ENCODE assay signal across 16 cellular contexts in genomic region chr6:158635427-158636073, GRCh38. TPM values are rescaled to one million over a fixed set of nuclear protein-coding genes. Genes with fewer than 3 reads are reported as not detected.
DNase-seq lines count a peak whose midpoint lies in the region; ATAC-seq and TF ChIP-seq lines count a peak whose summit lies in the region.
"Had no signal": no experiment of that assay in that cellular context is flagged by ENCODE, and none has a peak within 500 bp of the region (broad histone marks: within the 10 kb centered on the region; RNA-seq: fewer than 3 reads in every experiment).

No MANE protein-coding gene starts in this region.

- no peak overlapping the region for H2AFZ ChIP-seq in PC-9
- H2AFZ ChIP-seq: GM23248 had no signal

- peaks cover 22% of the 10 kb centered on the region for H4K20me1 ChIP-seq in PC-9 (ENCODE audit: insufficient read depth)

- no peaks in the 10 kb centered on the region for H3K27me3 Mint-ChIP-seq in central memory CD8-positive, alpha-beta T cell
- no peaks in the 10 kb centered on the region for H3K27me3 Mint-ChIP-seq in natural killer cell (ENCODE audit: low read depth in 2 of 2)

- H3K9me3 Mint-ChIP-seq in central memory CD8-positive, alpha-beta T cell, result no peaks in the 10 kb centered on the region
- no peaks in the 10 kb centered on the region for H3K9me3 Mint-ChIP-seq in natural killer cell

- H3K27me3 ChIP-seq in PC-9 (ENCODE audit: insufficient read depth, low read depth), result no peaks in the 10 kb centered on the region
- H3K27me3 ChIP-seq in dorsolateral prefrontal cortex, result no peaks in the 10 kb centered on the region
- H3K27me3 ChIP-seq: vagina had no signal

- H3K27ac Mint-ChIP-seq in central memory CD8-positive, alpha-beta T cell (ENCODE audit: low read depth), result peak overlapping the region; percentile 84
- H3K27ac Mint-ChIP-seq in natural killer cell, result peak overlapping the region; percentile 80 to 91

- intact Hi-C loops in PC-9 (cut with micrococcal nuclease; ENCODE audit: unreplicated experiment), result no loop called here
- intact Hi-C loops in natural killer cell (cut with micrococcal nuclease), result no loop called here
- intact Hi-C loops in dorsolateral prefrontal cortex (cut with DNase I), result no loop called here

- peaks cover 57% of the 10 kb centered on the region for H3K36me3 Mint-ChIP-seq in central memory CD8-positive, alpha-beta T cell (ENCODE audit: insufficient read depth)
- H3K36me3 Mint-ChIP-seq in natural killer cell, result peaks cover 27% of the 10 kb centered on the region

- H3K36me3 ChIP-seq in PC-9 (ENCODE audit: low read depth), result peaks cover 57% of the 10 kb centered on the region

- H3K4me3 ChIP-seq in PC-9 (no peak overlapping the region), dorsolateral prefrontal cortex (no peak overlapping the region)
- H3K4me3 ChIP-seq: GM23248, vagina had no signal

- H3K4me3 Mint-ChIP-seq in central memory CD8-positive, alpha-beta T cell, result no peak overlapping the region
- no peak overlapping the region for H3K4me3 Mint-ChIP-seq in natural killer cell

- no peak for ATAC-seq in central memory CD8-positive, alpha-beta T cell (replicated peaks; ENCODE audit: extremely low read depth, poor library complexity, severe bottlenecking)
- peak in 1 of 3 donors; percentile 56 for ATAC-seq in natural killer cell
- no peak for ATAC-seq in HG03469 (IDR thresholded peaks at IDR 0.05; ENCODE audit: unreplicated experiment)
- ATAC-seq: right cardiac atrium had no signal

- no peak overlapping the region for H3K4me2 ChIP-seq in PC-9

- peak overlapping the region; percentile 18; the same call in 1 of the 2 replicates for H3K27ac ChIP-seq in PC-9
- no peak overlapping the region for H3K27ac ChIP-seq in dorsolateral prefrontal cortex
- H3K27ac ChIP-seq: vagina had no signal

- TF ChIP-seq CTCF in PC-9 (conservative IDR thresholded peaks at IDR 0.05), result no peak
- no peak for TF ChIP-seq CTCF in natural killer cell (IDR thresholded peaks at IDR 0.05)
- no peak for TF ChIP-seq CTCF in dorsolateral prefrontal cortex (IDR thresholded peaks at IDR 0.05 in 54 of 56, conservative IDR thresholded peaks at IDR 0.05 in 2 of 56; ENCODE audit: low read depth in 1 of 56, partially characterized antibody in 56 of 56)

- peaks cover 34% of the 10 kb centered on the region for H3K79me2 ChIP-seq in PC-9 (ENCODE audit: low read depth)

- no peaks in the 10 kb centered on the region for H3K9me2 ChIP-seq in PC-9 (ENCODE audit: insufficient read depth)

- no peaks in the 10 kb centered on the region for H3K9me3 ChIP-seq in PC-9 (ENCODE audit: insufficient read depth, low read depth)
- H3K9me3 ChIP-seq: vagina had no signal

- H3K4me1 ChIP-seq in PC-9 (replicated peaks; ENCODE audit: insufficient read depth), result peaks cover 3% of the 10 kb centered on the region; the same call in 1 of the 2 replicates

- POLR2A ChIA-PET in PC-9 (lab: Charles Lee; ENCODE audit: unreplicated experiment), result interaction anchor here (0.6 kb wide), 1 partner anchor 10 kb away, joined by 3 read pairs; no protein-coding TSS in a partner anchor

- BruUV-seq in PC-9 (replicated peaks; lab: Mats Ljungman, UMichigan), result no TSS peak

- DNase-seq in activated CD8-positive, alpha-beta memory T cell treated with anti-CD3 and anti-CD28 coated beads, Interleukin-2, amount 50 U/mL, for 48 hours, result peak; percentile 45
- DNase-seq in activated CD8-positive, alpha-beta memory T cell treated with anti-CD3 and anti-CD28 coated beads for 24 hours, result no peak
- DNase-seq in PC-9 (no peak), natural killer cell (no peak), MV-4-11 (lab: John Stamatoyannopoulos, UW) (no peak), dorsolateral prefrontal cortex (no peak)
- no peak for DNase-seq in central memory CD8-positive, alpha-beta T cell (ENCODE audit: low spot score in 2 of 2)
- DNase-seq: ACHN, cerebellar nuclear complex, GM23248, IMR-90, NCI-H69, OCI-M1, right cardiac atrium had no signal

- peaks cover 69% of the 10 kb centered on the region for H3F3A ChIP-seq in PC-9 (ENCODE audit: insufficient read depth, low read depth)

- peaks cover 53% of the 10 kb centered on the region for H3K4me1 Mint-ChIP-seq in central memory CD8-positive, alpha-beta T cell
- H3K4me1 Mint-ChIP-seq in natural killer cell, result peaks cover 61 to 66% of the 10 kb centered on the region in 2 donors

- CTCF ChIA-PET in PC-9 (lab: Charles Lee), result no interaction called here

RNA-seq across cellular contexts. Expression of gene DYNLT1, which starts 9.0 kb away (rescaled TPM):
- total RNA-seq in PC-9 (2021) (99.6 and 105 TPM in 2 replicates), natural killer cell (100 to 1,000 TPM in 1 of 3 donors, 10 to 100 TPM in 2; 85.7 to 106 (median 86.8) TPM), dorsolateral prefrontal cortex (10 to 100 TPM; 22.6 to 58.2 (median 34.6) TPM)

RNA-seq across cellular contexts. Expression of gene SYTL3, which starts 14.3 kb away (rescaled TPM):
- 7.8 and 8.3 TPM in 2 replicates for total RNA-seq in PC-9 (2021)
- total RNA-seq in natural killer cell, result 100 to 1,000 TPM in 1 of 3 donors, 10 to 100 TPM in 2; 84.1 to 143 (median 89.0) TPM
- total RNA-seq in dorsolateral prefrontal cortex, result 1 to 10 TPM in 110 of 120 experiments, under 1 TPM in 10; 0.46 to 8.3 (median 1.9) TPM
